8 cellular contexts compared by ENCODE assay signal in genomic region chr14:55277972-55278740, GRCh38. TPM values are rescaled to one million over a fixed set of nuclear protein-coding genes. Genes with fewer than 3 reads are reported as not detected.
DNase-seq lines count a peak whose midpoint lies in the region; ATAC-seq lines count a peak whose summit lies in the region.

No MANE protein-coding gene starts in this region.

- peak overlapping the region; percentile 15 for H3K4me3 Mint-ChIP-seq in activated naive CD4-positive, alpha-beta T cell treated with anti-CD3 and anti-CD28 coated beads, Interleukin-2, amount 10 ng/mL, durations not matched to agents 7 days and 5 days
- H3K4me3 Mint-ChIP-seq in T-helper 2 cell treated with Interferon-gamma antibody and Interleukin-4, amounts not matched to agents 5 μg/mL and 100 μg/mL, for 36 hours: peak overlapping the region; percentile 52
- H3K4me3 Mint-ChIP-seq in stimulated activated naive CD8-positive, alpha-beta T cell treated with anti-CD3 and anti-CD28 coated beads, Interleukin-15, amount 100 ng/mL, for 72 hours: peak overlapping the region; percentile 24 to 45

- intact Hi-C loops in left cardiac atrium (cut with DNase I): no loop called here

- no peaks in the 10 kb centered on the region for H3K9me3 Mint-ChIP-seq in activated naive CD4-positive, alpha-beta T cell treated with anti-CD3 and anti-CD28 coated beads, Interleukin-2, amount 10 ng/mL, durations not matched to agents 7 days and 5 days
- no peaks in the 10 kb centered on the region for H3K9me3 Mint-ChIP-seq in T-helper 2 cell treated with Interferon-gamma antibody and Interleukin-4, amounts not matched to agents 5 μg/mL and 100 μg/mL, for 36 hours
- H3K9me3 Mint-ChIP-seq in stimulated activated naive CD8-positive, alpha-beta T cell treated with anti-CD3 and anti-CD28 coated beads, Interleukin-15, amount 100 ng/mL, for 72 hours: no peaks in the 10 kb centered on the region

- no peaks in the 10 kb centered on the region for H3K27me3 Mint-ChIP-seq in activated naive CD4-positive, alpha-beta T cell treated with anti-CD3 and anti-CD28 coated beads, Interleukin-2, amount 10 ng/mL, durations not matched to agents 7 days and 5 days
- H3K27me3 Mint-ChIP-seq in T-helper 2 cell treated with Interferon-gamma antibody and Interleukin-4, amounts not matched to agents 5 μg/mL and 100 μg/mL, for 36 hours (ENCODE audit: low read depth): no peaks in the 10 kb centered on the region
- H3K27me3 Mint-ChIP-seq in stimulated activated naive CD8-positive, alpha-beta T cell treated with anti-CD3 and anti-CD28 coated beads, Interleukin-15, amount 100 ng/mL, for 72 hours: no peaks in the 10 kb centered on the region

- peak; percentile 28 for DNase-seq in activated naive CD4-positive, alpha-beta T cell treated with anti-CD3 and anti-CD28 coated beads, Interleukin-2, amount 10 ng/mL, durations not matched to agents 7 days and 5 days
- DNase-seq in activated naive CD4-positive, alpha-beta T cell (lab: John Stamatoyannopoulos, UW): no peak
- no peak for DNase-seq in T-helper 2 cell treated with Interferon-gamma antibody and Interleukin-4, amounts not matched to agents 5 μg/mL and 100 μg/mL, for 36 hours (ENCODE audit: low spot score)
- no peak for DNase-seq in stimulated activated naive CD8-positive, alpha-beta T cell treated with anti-CD3 and anti-CD28 coated beads, Interleukin-15, amount 100 ng/mL, for 72 hours
- DNase-seq in NCI-H2081 treated with DMSO at 0.1 percent for 48 hours (lab: John Stamatoyannopoulos, UW): no peak
- DNase-seq in DMS 273 (lab: John Stamatoyannopoulos, UW; ENCODE audit: unreplicated experiment): no peak
- DNase-seq in left cardiac atrium: no peak

- H3K36me3 Mint-ChIP-seq in activated naive CD4-positive, alpha-beta T cell treated with anti-CD3 and anti-CD28 coated beads, Interleukin-2, amount 10 ng/mL, durations not matched to agents 7 days and 5 days: peaks cover 17% of the 10 kb centered on the region
- peaks cover 6% of the 10 kb centered on the region for H3K36me3 Mint-ChIP-seq in T-helper 2 cell treated with Interferon-gamma antibody and Interleukin-4, amounts not matched to agents 5 μg/mL and 100 μg/mL, for 36 hours (ENCODE audit: low read depth)

- peak; percentile 82 for ATAC-seq in HG03064 (IDR thresholded peaks at IDR 0.05; ENCODE audit: low read depth, unreplicated experiment)
- ATAC-seq in stimulated activated naive CD8-positive, alpha-beta T cell treated with anti-CD3 and anti-CD28 coated beads, Interleukin-15, amount 100 ng/mL, for 72 hours: peak; percentile 93
- ATAC-seq in left cardiac atrium: no peak

- peak overlapping the region; percentile 87 for H3K27ac Mint-ChIP-seq in activated naive CD4-positive, alpha-beta T cell treated with anti-CD3 and anti-CD28 coated beads, Interleukin-2, amount 10 ng/mL, durations not matched to agents 7 days and 5 days
- H3K27ac Mint-ChIP-seq in T-helper 2 cell treated with Interferon-gamma antibody and Interleukin-4, amounts not matched to agents 5 μg/mL and 100 μg/mL, for 36 hours: peak overlapping the region; percentile 38
- H3K27ac Mint-ChIP-seq in stimulated activated naive CD8-positive, alpha-beta T cell treated with anti-CD3 and anti-CD28 coated beads, Interleukin-15, amount 100 ng/mL, for 72 hours: no peak overlapping the region

- CTCF ChIA-PET in activated naive CD4-positive, alpha-beta T cell treated with anti-CD3 and anti-CD28 coated beads, Interleukin-2, amount 10 ng/mL, durations not matched to agents 7 days and 5 days (lab: Charles Lee): interaction anchor here (0.6 to 2.6 kb wide), 3 partner anchors 20 to 76 kb away, joined by 3 to 10 read pairs (median 3); no protein-coding TSS in a partner anchor

- peaks cover 54% of the 10 kb centered on the region for H3K4me1 Mint-ChIP-seq in activated naive CD4-positive, alpha-beta T cell treated with anti-CD3 and anti-CD28 coated beads, Interleukin-2, amount 10 ng/mL, durations not matched to agents 7 days and 5 days
- peaks cover 44% of the 10 kb centered on the region for H3K4me1 Mint-ChIP-seq in T-helper 2 cell treated with Interferon-gamma antibody and Interleukin-4, amounts not matched to agents 5 μg/mL and 100 μg/mL, for 36 hours (ENCODE audit: low read depth)
- H3K4me1 Mint-ChIP-seq in stimulated activated naive CD8-positive, alpha-beta T cell treated with anti-CD3 and anti-CD28 coated beads, Interleukin-15, amount 100 ng/mL, for 72 hours: peaks cover 71% of the 10 kb centered on the region

RNA-seq across cellular contexts. Expression of gene FBXO34, which starts 6.9 kb away (rescaled TPM):
- total RNA-seq in left cardiac atrium: 10 to 100 TPM; 18.8 to 23.8 TPM

Comparison
In these comparisons a context has a peak if more than half of its experiments do, and no peak if none do; other contexts are left out.
1. H3K27ac Mint-ChIP-seq: peak in activated naive CD4-positive, alpha-beta T cell treated with anti-CD3 and anti-CD28 coated beads, Interleukin-2, amount 10 ng/mL, durations not matched to agents 7 days and 5 days (single experiment) and T-helper 2 cell treated with Interferon-gamma antibody and Interleukin-4, amounts not matched to agents 5 μg/mL and 100 μg/mL, for 36 hours (single experiment); none in stimulated activated naive CD8-positive, alpha-beta T cell treated with anti-CD3 and anti-CD28 coated beads, Interleukin-15, amount 100 ng/mL, for 72 hours (0 of 2).
2. ATAC-seq: peak in HG03064 (single experiment) and stimulated activated naive CD8-positive, alpha-beta T cell treated with anti-CD3 and anti-CD28 coated beads, Interleukin-15, amount 100 ng/mL, for 72 hours (single experiment); none in left cardiac atrium (0 of 2).
3. Peak in every context shown above with its lines, with median percentiles within 50 percentile points of each other: H3K4me3 Mint-ChIP-seq.